In genomic region chrX:120308959-120309872, GRCh38 we compare ENCODE assay signal across 7 cellular contexts. TPM values are rescaled to one million over a fixed set of nuclear protein-coding genes. Genes with fewer than 3 reads are reported as not detected.
DNase-seq lines count a peak whose midpoint lies in the region; ATAC-seq lines count a peak whose summit lies in the region.

No MANE protein-coding gene starts in this region.

- H3K79me1 ChIP-seq in neuronal stem cell (ENCODE audit: low read depth, low read length): no peaks in the 10 kb centered on the region

- DNase-seq in NCI-H524 (lab: John Stamatoyannopoulos, UW) (peak; percentile 80 to 88), fibroblast of the conjunctiva (ENCODE audit: low read depth) (peak; percentile 8), neuronal stem cell (ENCODE audit: low spot score) (peak; percentile 54)
- peak; percentile 69 to 74 for DNase-seq in activated T-cell treated with anti-CD3 and anti-CD28 coated beads, Interleukin-2, amount 50 U/mL, for 72 hours

- H3K27ac ChIP-seq in neuronal stem cell (replicated peaks; ENCODE audit: low read length) (no peak overlapping the region), stomach smooth muscle (ENCODE audit: low read length) (no peak overlapping the region)

- no peaks in the 10 kb centered on the region for H3K9me3 Mint-ChIP-seq in activated T-cell treated with anti-CD3 and anti-CD28 coated beads, Interleukin-2, amount 50 U/mL, for 72 hours

- H3K4me1 Mint-ChIP-seq in activated T-cell treated with anti-CD3 and anti-CD28 coated beads, Interleukin-2, amount 50 U/mL, for 72 hours (ENCODE audit: low read depth): peaks cover 14% of the 10 kb centered on the region

- no peak overlapping the region for H2BK15ac ChIP-seq in neuronal stem cell (ENCODE audit: low read length)

- H2AK5ac ChIP-seq in neuronal stem cell (ENCODE audit: low read depth, low read length): no peak overlapping the region

- H4K8ac ChIP-seq in neuronal stem cell (ENCODE audit: low read depth, low read length): no peak overlapping the region

- H3K36me3 Mint-ChIP-seq in activated T-cell treated with anti-CD3 and anti-CD28 coated beads, Interleukin-2, amount 50 U/mL, for 72 hours (ENCODE audit: insufficient read depth in 2 of 2): no peaks in the 10 kb centered on the region

- ATAC-seq in GM18867 (IDR thresholded peaks at IDR 0.05; ENCODE audit: unreplicated experiment) (peak; percentile 96), HG03064 (IDR thresholded peaks at IDR 0.05; ENCODE audit: low read depth, unreplicated experiment) (peak; percentile 90)
- ATAC-seq in activated T-cell treated with anti-CD3 and anti-CD28 coated beads, Interleukin-2, amount 50 U/mL, for 72 hours (replicated peaks in 1 of 2): peak; percentile 94 to 95

- H3K9me3 ChIP-seq in neuronal stem cell (replicated peaks in 1 of 2; ENCODE audit: control insufficient read depth in 2 of 2, insufficient read depth in 1 of 2, low read depth in 1 of 2, low read length in 2 of 2) (no peaks in the 10 kb centered on the region), stomach smooth muscle (ENCODE audit: control insufficient read depth in 2 of 2, low read length in 2 of 2) (no peaks in the 10 kb centered on the region)

- H3K4ac ChIP-seq in neuronal stem cell (ENCODE audit: low read length): no peak overlapping the region

- no peak overlapping the region for H3K14ac ChIP-seq in neuronal stem cell (ENCODE audit: low read length)

- H3K9ac ChIP-seq in neuronal stem cell (ENCODE audit: low read depth, low read length, poor library complexity) (no peak overlapping the region), stomach smooth muscle (ENCODE audit: low read length in 2 of 2) (no peak overlapping the region)

- H3K4me1 ChIP-seq in neuronal stem cell (ENCODE audit: control insufficient read depth in 2 of 2, insufficient read depth in 1 of 2, low read depth in 1 of 2, low read length in 2 of 2): peaks cover 4% of the 10 kb centered on the region in 2 donors
- peaks cover 16% of the 10 kb centered on the region for H3K4me1 ChIP-seq in stomach smooth muscle (ENCODE audit: control insufficient read depth, insufficient read depth, low read length)

- peak overlapping the region; percentile 85 to 90 for H3K4me3 Mint-ChIP-seq in activated T-cell treated with anti-CD3 and anti-CD28 coated beads, Interleukin-2, amount 50 U/mL, for 72 hours

- WGBS in neuronal stem cell (ENCODE audit: extremely low coverage in 2 of 2, insufficient read length in 2 of 2, insufficient replicate concordance in 1 of 2), 2 donors: no CpG with 5 or more reads among the region's 52 CpGs

- H2BK120ac ChIP-seq in neuronal stem cell (ENCODE audit: low read depth, low read length): no peak overlapping the region

- H4K91ac ChIP-seq in neuronal stem cell (ENCODE audit: low read depth, low read length, poor library complexity): no peak overlapping the region

- peaks cover 66% of the 10 kb centered on the region for H3K27me3 Mint-ChIP-seq in activated T-cell treated with anti-CD3 and anti-CD28 coated beads, Interleukin-2, amount 50 U/mL, for 72 hours (ENCODE audit: low read depth)

- peaks cover 0 to 79% (median 10%) of the 10 kb centered on the region in 3 experiments for H3K27me3 ChIP-seq in neuronal stem cell (ENCODE audit: control insufficient read depth in 3 of 3, insufficient read depth in 3 of 3, low read depth in 1 of 3, low read length in 3 of 3)
- H3K27me3 ChIP-seq in stomach smooth muscle (ENCODE audit: control insufficient read depth in 1 of 2, insufficient read depth in 2 of 2, low read length in 2 of 2): peaks cover 41 to 46% of the 10 kb centered on the region in 2 donors

- H2BK5ac ChIP-seq in neuronal stem cell (ENCODE audit: low read length): no peak overlapping the region

- H3K18ac ChIP-seq in neuronal stem cell (ENCODE audit: low read length): peak overlapping the region; percentile 71

- peak overlapping the region; percentile 4 for H3K27ac Mint-ChIP-seq in activated T-cell treated with anti-CD3 and anti-CD28 coated beads, Interleukin-2, amount 50 U/mL, for 72 hours

- H3K4me3 ChIP-seq in neuronal stem cell (ENCODE audit: low read length in 2 of 2) (peak overlapping the region; percentile 31 to 74), stomach smooth muscle (ENCODE audit: low read length in 2 of 2) (peak overlapping the region; percentile 47 to 61)

- no peaks in the 10 kb centered on the region for H3K36me3 ChIP-seq in neuronal stem cell (replicated peaks in 1 of 2; ENCODE audit: control insufficient read depth in 2 of 2, insufficient read depth in 2 of 2, low read length in 2 of 2)
- H3K36me3 ChIP-seq in stomach smooth muscle (ENCODE audit: control insufficient read depth in 2 of 2, insufficient read depth in 2 of 2, low read length in 2 of 2): no peaks in the 10 kb centered on the region

- H3K23ac ChIP-seq in neuronal stem cell (ENCODE audit: low read depth, low read length, poor library complexity): no peak overlapping the region

- peak overlapping the region; percentile 71 for H2AFZ ChIP-seq in neuronal stem cell (ENCODE audit: low read length)

- no peak overlapping the region for H2BK12ac ChIP-seq in neuronal stem cell (ENCODE audit: low read length)

- peak overlapping the region; percentile 69 for H3K4me2 ChIP-seq in neuronal stem cell (ENCODE audit: insufficient read depth, low read length, poor library complexity, severe bottlenecking)

RNA-seq across cellular contexts. Expression of gene TMEM255A, which starts 2.0 kb away (rescaled TPM):
- not detected for total RNA-seq in activated T-cell treated with anti-CD3 and anti-CD28 coated beads, Interleukin-2, amount 50 U/mL, for 72 hours
- polyA plus RNA-seq in neuronal stem cell (2013, experiment 1 of 2): 7.2 TPM
- 7.0 TPM for polyA plus RNA-seq in neuronal stem cell (2013, experiment 2 of 2)

RNA-seq across cellular contexts. Expression of gene ATP1B4, which starts 52.7 kb away (rescaled TPM):
- total RNA-seq in activated T-cell treated with anti-CD3 and anti-CD28 coated beads, Interleukin-2, amount 50 U/mL, for 72 hours: not detected
- polyA plus RNA-seq in neuronal stem cell (2013, experiment 1 of 2): not detected
- not detected for polyA plus RNA-seq in neuronal stem cell (2013, experiment 2 of 2)

RNA-seq across cellular contexts. Expression of gene ZBTB33, which starts 58.6 kb away (rescaled TPM):
- 10 to 100 TPM; 15.8 to 16.4 TPM for total RNA-seq in activated T-cell treated with anti-CD3 and anti-CD28 coated beads, Interleukin-2, amount 50 U/mL, for 72 hours
- polyA plus RNA-seq in neuronal stem cell (2013, experiment 1 of 2): 19.0 TPM
- polyA plus RNA-seq in neuronal stem cell (2013, experiment 2 of 2): 19.0 TPM

Comparison
In these comparisons a context has a peak if more than half of its experiments do, and no peak if none do; other contexts are left out.
1. DNase-seq: peak in every context shown above with its lines; median percentile 84 in NCI-H524; 72 in activated T-cell treated with anti-CD3 and anti-CD28 coated beads, Interleukin-2, amount 50 U/mL, for 72 hours; 54 in neuronal stem cell; 8 in fibroblast of the conjunctiva.